In the genomic region with DNA sequence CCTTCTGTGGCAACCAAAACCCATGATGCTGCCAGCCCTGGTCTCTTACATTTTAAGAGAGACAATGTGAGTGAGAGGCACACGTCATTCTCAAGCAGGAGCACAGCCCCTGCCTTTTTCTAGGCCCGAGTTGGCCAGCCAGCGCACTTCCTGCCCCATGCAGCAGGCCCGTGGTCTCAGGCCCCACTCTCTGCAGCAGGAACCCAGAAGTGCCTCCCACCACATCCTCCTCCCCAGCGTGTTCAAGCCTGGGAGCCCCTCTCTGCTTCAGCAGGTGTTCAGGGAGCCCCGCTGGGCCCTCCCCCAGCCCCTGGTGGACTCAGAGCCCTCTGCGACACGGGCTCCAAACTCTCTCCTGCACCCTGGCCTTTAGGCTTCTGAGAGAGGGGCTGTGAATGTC, we compare ENCODE assay signal across 16 cellular contexts. TPM values are rescaled to one million over a fixed set of nuclear protein-coding genes. Genes with fewer than 3 reads are reported as not detected.
DNase-seq lines count a peak whose midpoint lies in the region; ATAC-seq, FAIRE-seq and TF ChIP-seq lines count a peak whose summit lies in the region.
"Had no signal": no experiment of that assay in that cellular context is flagged by ENCODE, and none has a peak within 500 bp of the region (broad histone marks: within the 10 kb centered on the region; RNA-seq: fewer than 3 reads in every experiment).

No MANE protein-coding gene starts in this region.

- no peak overlapping the region for H3K4me3 ChIP-seq in GM12865 (ENCODE audit: low read depth, low read length)
- no peak overlapping the region for H3K4me3 ChIP-seq in small intestine (ENCODE audit: low read depth in 1 of 2, low read length in 2 of 2)
- H3K4me3 ChIP-seq in coronary artery = no peak overlapping the region
- no peak overlapping the region for H3K4me3 ChIP-seq in uterus
- H3K4me3 ChIP-seq: adrenal gland, tibial artery had no signal

- intact Hi-C loops in dendritic cell treated with granulocyte-macrophage colony-stimulating factor and Interleukin-4, amounts not matched to agents 40 ng/mL and 50 ng/mL, for 4 days (cut with micrococcal nuclease) = no loop called here
- intact Hi-C loops in uterus (cut with DNase I; ENCODE audit: low total_unique reads) = no loop called here

- H3K4me1 ChIP-seq in small intestine (ENCODE audit: control insufficient read depth in 2 of 2, insufficient read depth in 1 of 2, low read depth in 1 of 2, low read length in 1 of 2) = no peaks in the 10 kb centered on the region
- H3K4me1 ChIP-seq in uterus = no peaks in the 10 kb centered on the region
- H3K4me1 ChIP-seq: adrenal gland, tibial artery had no signal

- no peak for ATAC-seq in HG03175 (IDR thresholded peaks at IDR 0.05; ENCODE audit: unreplicated experiment)
- ATAC-seq: right cardiac atrium had no signal

- H3K4me1 Mint-ChIP-seq in dendritic cell treated with granulocyte-macrophage colony-stimulating factor and Interleukin-4, amounts not matched to agents 40 ng/mL and 50 ng/mL, for 4 days (ENCODE audit: low read depth) = peaks cover 30% of the 10 kb centered on the region

- H3K36me3 Mint-ChIP-seq in dendritic cell treated with granulocyte-macrophage colony-stimulating factor and Interleukin-4, amounts not matched to agents 40 ng/mL and 50 ng/mL, for 4 days (ENCODE audit: low read depth) = no peaks in the 10 kb centered on the region

- H3K27ac ChIP-seq in small intestine (ENCODE audit: low read depth in 1 of 2, low read length in 1 of 2) (peak overlapping the region in 1 of 2 donors; percentile 58), coronary artery (no peak overlapping the region), uterus (no peak overlapping the region)
- H3K27ac ChIP-seq: adrenal gland, tibial artery had no signal

- DNase-seq in GM12865 (ENCODE audit: low read depth) (peak; percentile 63), NAMALWA (ENCODE audit: low spot score) (peak; percentile 20), small intestine (peak; percentile 65), coronary artery (ENCODE audit: low spot score) (no peak), hepatic stellate cell (ENCODE audit: low spot score) (no peak), uterus (no peak)
- DNase-seq: activated CD4-positive, alpha-beta T cell treated with anti-CD3 and anti-CD28 coated beads, Interleukin-2, amount 50 U/mL, for 48 hours; COR-L47; NCI-H187; right cardiac atrium; tibial artery had no signal

- H3K9me3 Mint-ChIP-seq in dendritic cell treated with granulocyte-macrophage colony-stimulating factor and Interleukin-4, amounts not matched to agents 40 ng/mL and 50 ng/mL, for 4 days = no peaks in the 10 kb centered on the region

- H3K9me3 ChIP-seq in small intestine (ENCODE audit: control insufficient read depth, low read depth) (no peaks in the 10 kb centered on the region), uterus (no peaks in the 10 kb centered on the region)
- H3K9me3 ChIP-seq: adrenal gland, tibial artery had no signal

- peak overlapping the region; percentile 20 for H3K27ac Mint-ChIP-seq in dendritic cell treated with granulocyte-macrophage colony-stimulating factor and Interleukin-4, amounts not matched to agents 40 ng/mL and 50 ng/mL, for 4 days

- H3K36me3 ChIP-seq in small intestine (ENCODE audit: control insufficient read depth in 2 of 2, insufficient read depth in 2 of 2, low read length in 2 of 2) = no peaks in the 10 kb centered on the region
- H3K36me3 ChIP-seq in uterus = no peaks in the 10 kb centered on the region
- H3K36me3 ChIP-seq: adrenal gland, tibial artery had no signal

- TF ChIP-seq POLR2A in uterus (IDR thresholded peaks at IDR 0.05) = no peak

- WGBS in small intestine, 3 donors = 55 to 79% (median 63%) methylated on average over 8 of the region's 8 CpGs

- H3K4me3 Mint-ChIP-seq in dendritic cell treated with granulocyte-macrophage colony-stimulating factor and Interleukin-4, amounts not matched to agents 40 ng/mL and 50 ng/mL, for 4 days = no peak overlapping the region

- peaks cover 3% of the 10 kb centered on the region for H3K27me3 Mint-ChIP-seq in dendritic cell treated with granulocyte-macrophage colony-stimulating factor and Interleukin-4, amounts not matched to agents 40 ng/mL and 50 ng/mL, for 4 days

- H3K27me3 ChIP-seq in small intestine (ENCODE audit: control insufficient read depth in 2 of 2, insufficient read depth in 2 of 2, low read length in 2 of 2) = no peaks in the 10 kb centered on the region
- no peaks in the 10 kb centered on the region for H3K27me3 ChIP-seq in uterus
- H3K27me3 ChIP-seq: adrenal gland had no signal

- FAIRE-seq in small intestine (lab: Jason Lieb, UNC) = no peak
- FAIRE-seq: H54, islet of Langerhans had no signal

- TF ChIP-seq CTCF in GM12865 (IDR thresholded peaks at IDR 0.05; ENCODE audit: insufficient read depth, low read depth, low read length, missing control alignments) (no peak), coronary artery (IDR thresholded peaks at IDR 0.05) (no peak), uterus (IDR thresholded peaks at IDR 0.05) (no peak)

RNA-seq across cellular contexts. Expression of gene ITGAE, which starts 30.5 kb away (rescaled TPM):
- polyA plus RNA-seq in small intestine = 10 to 100 TPM; 39.4 to 57.8 (median 45.0) TPM
- 10 to 100 TPM in 2 of 4 donors, 1 to 10 TPM in 2; 2.8 to 46.8 (median 14.2) TPM for total RNA-seq in uterus

RNA-seq across cellular contexts. Expression of gene HASPIN, which starts 46.8 kb away (rescaled TPM):
- polyA plus RNA-seq in small intestine = 1 to 10 TPM in 1 of 3 donors, not detected in 2; 3.6 TPM
- total RNA-seq in uterus = 1 to 10 TPM in 1 of 4 donors, not detected in 3; 2.0 TPM

Comparison
In these comparisons a context has a peak if more than half of its experiments do, and no peak if none do; other contexts are left out.
1. DNase-seq: peak in GM12865 (single experiment), NAMALWA (single experiment) and small intestine (single experiment); none in coronary artery (single experiment), hepatic stellate cell (single experiment) and uterus (0 of 2).